In genomic region chr14:99781091-99781490, GRCh38 we compare ENCODE assay signal across 26 cellular contexts. TPM values are rescaled to one million over a fixed set of nuclear protein-coding genes. Genes with fewer than 3 reads are reported as not detected.
"Had no signal": no experiment of that assay in that cellular context is flagged by ENCODE, and none has a peak within 500 bp of the region (broad histone marks: within the 10 kb centered on the region; RNA-seq: fewer than 3 reads in every experiment).

No MANE protein-coding gene starts in this region.

- H3K4me1 Mint-ChIP-seq: activated CD4-positive, alpha-beta memory T cell treated with anti-CD3 and anti-CD28 coated beads, Interleukin-2, amount 10 ng/mL, durations not matched to agents 7 days and 5 days; activated T-helper 17 cell treated with anti-CD3 and anti-CD28 coated beads, Interleukin-2, amount 50 U/mL, for 72 hours; naive thymus-derived CD4-positive, alpha-beta T cell; neural progenitor cell had no signal

- H3K27ac Mint-ChIP-seq: activated CD4-positive, alpha-beta memory T cell treated with anti-CD3 and anti-CD28 coated beads, Interleukin-2, amount 10 ng/mL, durations not matched to agents 7 days and 5 days; activated T-helper 17 cell treated with anti-CD3 and anti-CD28 coated beads, Interleukin-2, amount 50 U/mL, for 72 hours; dendritic cell treated with granulocyte-macrophage colony-stimulating factor and Interleukin-4, amounts not matched to agents 40 ng/mL and 50 ng/mL, for 4 days had no signal

- H3K9ac ChIP-seq: neural progenitor cell had no signal

- ATAC-seq: activated CD4-positive, CD25-positive, alpha-beta regulatory T cell treated with anti-CD3 and anti-CD28 coated beads, Interleukin-2, amount 50 U/mL, for 24 hours; activated T-cell treated with anti-CD3 and anti-CD28 coated beads, Interleukin-2, amount 50 U/mL, for 4 hours; activated T-helper 17 cell treated with anti-CD3 and anti-CD28 coated beads, Interleukin-2, amount 50 U/mL, for 72 hours; left cardiac atrium; naive thymus-derived CD4-positive, alpha-beta T cell had no signal

- H3K36me3 Mint-ChIP-seq: neural progenitor cell had no signal

- FAIRE-seq: frontal cortex, TTC549, urothelium cell line had no signal

- H3K4me3 Mint-ChIP-seq: activated CD4-positive, alpha-beta memory T cell treated with anti-CD3 and anti-CD28 coated beads, Interleukin-2, amount 10 ng/mL, durations not matched to agents 7 days and 5 days; activated T-cell treated with anti-CD3 and anti-CD28 coated beads, Interleukin-2, amount 50 U/mL, for 4 hours; activated T-helper 17 cell treated with anti-CD3 and anti-CD28 coated beads, Interleukin-2, amount 50 U/mL, for 72 hours; dendritic cell treated with granulocyte-macrophage colony-stimulating factor and Interleukin-4, amounts not matched to agents 40 ng/mL and 50 ng/mL, for 4 days; naive thymus-derived CD4-positive, alpha-beta T cell; neural progenitor cell had no signal

- H2AFZ ChIP-seq: hepatocyte, neural progenitor cell had no signal

- H3K9me3 Mint-ChIP-seq: activated CD4-positive, alpha-beta memory T cell treated with anti-CD3 and anti-CD28 coated beads, Interleukin-2, amount 10 ng/mL, durations not matched to agents 7 days and 5 days had no signal

- H3K36me3 ChIP-seq: breast epithelium, neural progenitor cell, right atrium auricular region, tibial nerve had no signal

- DNase-seq: activated CD4-positive, alpha-beta memory T cell treated with anti-CD3 and anti-CD28 coated beads, Interleukin-2, amount 10 ng/mL, durations not matched to agents 7 days and 5 days; activated CD4-positive, alpha-beta T cell treated with anti-CD3 and anti-CD28 coated beads for 48 hours; activated gamma-delta T cell treated with Interleukin-2 at 50 U/mL for 16 hours; activated naive CD4-positive, alpha-beta T cell treated with anti-CD3 and anti-CD28 coated beads, Interleukin-2, amount 50 U/mL, for 16 hours; activated T-cell treated with anti-CD3 and anti-CD28 coated beads, Interleukin-2, amount 50 U/mL, for 4 hours; amygdala; central memory CD4-positive, alpha-beta T cell; left cardiac atrium; mammary epithelial cell; midbrain; naive thymus-derived CD4-positive, alpha-beta T cell; stimulated activated CD4-positive, alpha-beta T cell treated with anti-CD3 and anti-CD28 coated beads, Interleukin-15, amount 100 ng/mL, for 24 hours; stimulated activated naive CD4-positive, alpha-beta T cell treated with Interleukin-2 at 50 U/mL for 16 hours; T-helper 9 cell had no signal

- H3K27me3 ChIP-seq: breast epithelium, neural progenitor cell, right atrium auricular region, tibial nerve had no signal

- H3K79me2 ChIP-seq: hepatocyte had no signal

- H3K4me3 ChIP-seq: breast epithelium, hepatocyte, neural progenitor cell, right atrium auricular region, tibial nerve had no signal

- H3K27ac ChIP-seq: breast epithelium, hepatocyte, neural progenitor cell, right atrium auricular region, tibial nerve, VCaP had no signal

- H3K4me1 ChIP-seq: breast epithelium, neural progenitor cell, tibial nerve had no signal

- H3K4me2 ChIP-seq: hepatocyte, neural progenitor cell had no signal

RNA-seq across cellular contexts. Expression of gene EML1, which starts 12.1 kb away (rescaled TPM):
- total RNA-seq: activated CD4-positive, alpha-beta memory T cell treated with anti-CD3 and anti-CD28 coated beads, Interleukin-2, amount 10 ng/mL, durations not matched to agents 7 days and 5 days; naive thymus-derived CD4-positive, alpha-beta T cell had no signal
- polyA plus RNA-seq: naive thymus-derived CD4-positive, alpha-beta T cell had no signal
